ENCODE assay signal across 8 cellular contexts in the genomic region with DNA sequence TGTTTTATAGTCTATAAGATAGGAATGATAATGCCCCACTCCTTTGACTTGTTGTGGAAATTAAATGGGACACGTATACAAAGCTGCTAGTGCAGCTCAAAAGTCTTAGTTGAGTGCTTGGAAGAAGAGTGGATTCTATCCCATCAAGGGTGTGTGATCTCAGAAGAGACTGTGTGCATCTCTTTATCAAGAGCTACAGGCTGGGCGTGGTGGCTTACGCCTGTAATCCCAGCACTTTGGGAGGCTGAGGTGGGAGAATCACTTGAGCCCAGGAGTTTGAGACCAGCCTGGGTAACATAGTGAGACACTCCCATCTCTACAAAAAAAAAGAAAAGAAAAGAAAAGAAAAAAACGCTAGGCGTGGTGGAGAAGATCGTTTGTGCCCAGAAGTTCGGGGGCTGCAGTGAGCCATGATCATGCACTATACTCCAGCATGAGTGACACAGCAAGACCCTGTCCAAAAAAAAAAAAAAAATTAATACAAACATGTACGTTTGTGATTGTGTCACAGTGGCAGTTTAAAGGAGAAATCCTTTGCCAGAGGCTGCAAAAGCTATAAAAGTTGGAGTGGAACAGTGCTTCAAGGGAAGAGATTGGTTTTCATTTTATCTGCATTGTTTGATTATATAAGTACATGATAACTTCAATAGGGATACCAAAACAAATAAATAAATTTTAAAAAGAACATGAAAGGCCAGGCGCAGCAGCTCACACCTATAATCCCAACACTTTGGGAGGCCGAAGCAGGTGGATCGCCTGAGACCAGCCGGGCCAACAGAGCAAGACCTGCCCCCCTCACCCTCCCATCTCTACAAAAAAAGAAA. TPM values are rescaled to one million over a fixed set of nuclear protein-coding genes. Genes with fewer than 3 reads are reported as not detected.
A peak's percentile ranks its signal among the peaks of the same experiment; 100 is the strongest.
DNase-seq lines count a peak whose midpoint lies in the region; ATAC-seq, FAIRE-seq and TF ChIP-seq lines count a peak whose summit lies in the region.

No MANE protein-coding gene starts in this region.

- peaks cover 49% of the 10 kb centered on the region for H3K4me1 Mint-ChIP-seq in T-helper 2 cell treated with Interferon-gamma antibody and Interleukin-4, amounts not matched to agents 5 μg/mL and 100 μg/mL, for 36 hours (ENCODE audit: low read depth)
- peaks cover 25% of the 10 kb centered on the region for H3K4me1 Mint-ChIP-seq in activated T-helper 17 cell treated with anti-CD3 and anti-CD28 coated beads, Interleukin-2, amount 50 U/mL, for 72 hours

- 22 to 25% methylated on average over 12 of the region's 12 CpGs for WGBS in testis, 2 donors

- no peaks in the 10 kb centered on the region for H3K79me2 ChIP-seq in keratinocyte (ENCODE audit: control insufficient read depth, insufficient read depth, low read length)

- H3K9me3 ChIP-seq in keratinocyte (ENCODE audit: control insufficient read depth, low read depth, low read length) (no peaks in the 10 kb centered on the region), testis (no peaks in the 10 kb centered on the region)

- H3K4me1 ChIP-seq in keratinocyte (ENCODE audit: control insufficient read depth, extremely low read depth, insufficient read depth, low read length) (peaks cover 34% of the 10 kb centered on the region), testis (peaks cover 19% of the 10 kb centered on the region)

- no peak for DNase-seq in T-helper 2 cell treated with Interferon-gamma antibody and Interleukin-4, amounts not matched to agents 5 μg/mL and 100 μg/mL, for 36 hours (ENCODE audit: low spot score)
- DNase-seq in T-helper 2 cell, result no peak
- no peak for DNase-seq in keratinocyte (ENCODE audit: low read depth, low spot score)
- DNase-seq in testis, result peak; percentile 43
- no peak for DNase-seq in COLO668 (lab: John Stamatoyannopoulos, UW; ENCODE audit: unreplicated experiment)
- no peak for DNase-seq in GM10266 (ENCODE audit: extremely low spot score)

- intact Hi-C loops in testis (cut with DNase I; ENCODE audit: low total_unique reads), result no loop called here

- dilution Hi-C loops in keratinocyte (cut with MboI; ENCODE audit: extremely low pct_ligation_motif_present, low sequenced_read_pairs), result no loop called here

- peak overlapping the region; percentile 87 for H3K27ac Mint-ChIP-seq in T-helper 2 cell treated with Interferon-gamma antibody and Interleukin-4, amounts not matched to agents 5 μg/mL and 100 μg/mL, for 36 hours
- H3K27ac Mint-ChIP-seq in activated T-helper 17 cell treated with anti-CD3 and anti-CD28 coated beads, Interleukin-2, amount 50 U/mL, for 72 hours, result peak overlapping the region; percentile 97

- no peak for TF ChIP-seq POLR2A in testis (IDR thresholded peaks at IDR 0.05)

- H4K20me1 ChIP-seq in keratinocyte (ENCODE audit: control insufficient read depth, extremely low read depth, insufficient read depth, low read length), result no peaks in the 10 kb centered on the region

- H3K4me3 Mint-ChIP-seq in T-helper 2 cell treated with Interferon-gamma antibody and Interleukin-4, amounts not matched to agents 5 μg/mL and 100 μg/mL, for 36 hours, result peak overlapping the region; percentile 80
- peak overlapping the region; percentile 92 for H3K4me3 Mint-ChIP-seq in activated T-helper 17 cell treated with anti-CD3 and anti-CD28 coated beads, Interleukin-2, amount 50 U/mL, for 72 hours

- no peaks in the 10 kb centered on the region for H3K27me3 Mint-ChIP-seq in T-helper 2 cell treated with Interferon-gamma antibody and Interleukin-4, amounts not matched to agents 5 μg/mL and 100 μg/mL, for 36 hours (ENCODE audit: low read depth)
- no peaks in the 10 kb centered on the region for H3K27me3 Mint-ChIP-seq in activated T-helper 17 cell treated with anti-CD3 and anti-CD28 coated beads, Interleukin-2, amount 50 U/mL, for 72 hours

- H3K4me3 ChIP-seq in keratinocyte (ENCODE audit: control insufficient read depth in 2 of 3, extremely low read depth in 1 of 3, insufficient read depth in 2 of 3, low read depth in 1 of 3, low read length in 3 of 3), result peak overlapping the region; percentile 41 to 73 (median 46)
- peak overlapping the region; percentile 78 for H3K4me3 ChIP-seq in testis

- peak overlapping the region; percentile 80 for H3K9ac ChIP-seq in keratinocyte (ENCODE audit: control insufficient read depth, extremely low read depth, insufficient read depth, low read length)

- peaks cover 19% of the 10 kb centered on the region for H3K36me3 Mint-ChIP-seq in T-helper 2 cell treated with Interferon-gamma antibody and Interleukin-4, amounts not matched to agents 5 μg/mL and 100 μg/mL, for 36 hours (ENCODE audit: low read depth)
- peaks cover 7% of the 10 kb centered on the region for H3K36me3 Mint-ChIP-seq in activated T-helper 17 cell treated with anti-CD3 and anti-CD28 coated beads, Interleukin-2, amount 50 U/mL, for 72 hours (ENCODE audit: low read depth)

- no peak overlapping the region for H2AFZ ChIP-seq in keratinocyte (ENCODE audit: control insufficient read depth, low read length)

- no peak for ATAC-seq in activated T-helper 17 cell treated with anti-CD3 and anti-CD28 coated beads, Interleukin-2, amount 50 U/mL, for 72 hours (replicated peaks)
- ATAC-seq in GM21528 (IDR thresholded peaks at IDR 0.05; ENCODE audit: low FRiP score, unreplicated experiment), result no peak

- peak overlapping the region; percentile 95 for H3K4me2 ChIP-seq in keratinocyte (ENCODE audit: control insufficient read depth, extremely low read depth, insufficient read depth, low read depth, low read length)

- H3K36me3 ChIP-seq in keratinocyte (ENCODE audit: control insufficient read depth in 2 of 2, extremely low read depth in 1 of 2, insufficient read depth in 2 of 2, low read length in 2 of 2) (no peaks in the 10 kb centered on the region), testis (ENCODE audit: low read depth, missing control alignments) (no peaks in the 10 kb centered on the region)

- no peaks in the 10 kb centered on the region for H3K27me3 ChIP-seq in keratinocyte (ENCODE audit: control insufficient read depth, extremely low read depth, insufficient read depth, low read length)
- H3K27me3 ChIP-seq in testis, result no peaks in the 10 kb centered on the region

- TF ChIP-seq CTCF in keratinocyte (optimal IDR thresholded peaks at IDR 0.05 in 1 of 3, IDR thresholded peaks at IDR 0.05 in 1 of 3, conservative IDR thresholded peaks at IDR 0.05 in 1 of 3; ENCODE audit: extremely low read depth in 1 of 3, insufficient read depth in 2 of 3, low read length in 3 of 3) (no peak), testis (IDR thresholded peaks at IDR 0.05) (no peak), GM10266 (IDR thresholded peaks at IDR 0.05; ENCODE audit: control insufficient read depth, insufficient read depth, low read depth, missing control alignments) (no peak)

- H3K9me3 Mint-ChIP-seq in T-helper 2 cell treated with Interferon-gamma antibody and Interleukin-4, amounts not matched to agents 5 μg/mL and 100 μg/mL, for 36 hours, result no peaks in the 10 kb centered on the region
- no peaks in the 10 kb centered on the region for H3K9me3 Mint-ChIP-seq in activated T-helper 17 cell treated with anti-CD3 and anti-CD28 coated beads, Interleukin-2, amount 50 U/mL, for 72 hours

- no peaks in the 10 kb centered on the region for H3K9me1 ChIP-seq in keratinocyte (ENCODE audit: control insufficient read depth, extremely low read depth, insufficient read depth, low read length)

- H3K27ac ChIP-seq in keratinocyte (ENCODE audit: control insufficient read depth, insufficient read depth, low read length) (no peak overlapping the region), testis (peak overlapping the region in 1 of 2 donors; percentile 95)

- no peak for FAIRE-seq in keratinocyte (lab: Jason Lieb, UNC)

RNA-seq across cellular contexts. Expression of a gene that starts 0.9 kb away (rescaled TPM):
- total RNA-seq in activated T-helper 17 cell treated with anti-CD3 and anti-CD28 coated beads, Interleukin-2, amount 50 U/mL, for 72 hours, result 10 to 100 TPM; 14.6 to 34.4 TPM
- polyA plus RNA-seq in keratinocyte (3.8 to 12.2 TPM (median 7.6 TPM) in 3 replicates), testis (ENCODE audit: insufficient read depth, low read depth, low replicate concordance) (46.3 TPM)
- polyA plus RNA-seq in keratinocyte (2011; ENCODE audit: low read depth), result 3.0 TPM
- 3.3 and 7.3 TPM in 2 replicates for polyA plus RNA-seq in keratinocyte (2011; cell fraction: cytosol; rRNA removed)
- polyA plus RNA-seq in keratinocyte (2011; cell fraction: nucleus; rRNA removed), result 4.3 TPM in 2 replicates
- polyA plus RNA-seq in keratinocyte (2012; ENCODE audit: low replicate concordance), result 2.0 and 6.6 TPM in 2 replicates
- polyA minus RNA-seq in keratinocyte, result 1.8 to 7.1 TPM (median 2.9 TPM) in 3 replicates
- polyA minus RNA-seq in keratinocyte (2011; cell fraction: cytosol; rRNA and poly(A)+ RNA removed), result 11.7 TPM
- 3.3 and 7.1 TPM in 2 replicates for polyA minus RNA-seq in keratinocyte (2011; cell fraction: nucleus; rRNA and poly(A)+ RNA removed)
- 10 to 100 TPM; 48.7 to 51.8 TPM for total RNA-seq in testis

RNA-seq across cellular contexts. Expression of a gene that starts 38.9 kb away (rescaled TPM):
- not detected for total RNA-seq in activated T-helper 17 cell treated with anti-CD3 and anti-CD28 coated beads, Interleukin-2, amount 50 U/mL, for 72 hours
- not detected in 3 replicates for polyA plus RNA-seq in keratinocyte
- not detected for polyA plus RNA-seq in keratinocyte (2011; ENCODE audit: low read depth)
- polyA plus RNA-seq in keratinocyte (2011; cell fraction: cytosol; rRNA removed), result not detected in 2 replicates
- 0.05 TPM in 1 of 2 replicates, not detected in the other for polyA plus RNA-seq in keratinocyte (2011; cell fraction: nucleus; rRNA removed)
- polyA plus RNA-seq in keratinocyte (2012; ENCODE audit: low replicate concordance), result 0.15 and 1.0 TPM in 2 replicates
- polyA minus RNA-seq in keratinocyte, result not detected in 3 replicates
- polyA minus RNA-seq in keratinocyte (2011; cell fraction: cytosol; rRNA and poly(A)+ RNA removed), result not detected
- polyA minus RNA-seq in keratinocyte (2011; cell fraction: nucleus; rRNA and poly(A)+ RNA removed), result not detected in 2 replicates
- total RNA-seq in testis, result 1 to 10 TPM; 4.5 to 8.6 TPM
- 18.7 TPM for polyA plus RNA-seq in testis (ENCODE audit: insufficient read depth, low read depth, low replicate concordance)

Comparison
In these comparisons a context has a peak if more than half of its experiments do, and no peak if none do; other contexts are left out.
1. RNA of a gene that starts 38.9 kb away (total RNA-seq): 4.5 to 8.6 TPM in testis; not detected in activated T-helper 17 cell treated with anti-CD3 and anti-CD28 coated beads, Interleukin-2, amount 50 U/mL, for 72 hours; every median in the first group is over 4 times any median in the second.